ENCODE assay signal across 14 cellular contexts in genomic region chr5:157215143-157215825, GRCh38. TPM values are rescaled to one million over a fixed set of nuclear protein-coding genes. Genes with fewer than 3 reads are reported as not detected.
DNase-seq lines count a peak whose midpoint lies in the region; ATAC-seq and TF ChIP-seq lines count a peak whose summit lies in the region.
"Had no signal": no experiment of that assay in that cellular context is flagged by ENCODE, and none has a peak within 500 bp of the region (broad histone marks: within the 10 kb centered on the region; RNA-seq: fewer than 3 reads in every experiment).

No MANE protein-coding gene starts in this region.

- intact Hi-C loops in CD8-positive, alpha-beta T cell (cut with DNase I, micrococcal nuclease) = loop anchor here (1.0 to 5.0 kb wide), 4 partner anchors 11 to 37 kb away; partner anchors contain the start of gene ITK (in 1 of the 2)

- no peaks in the 10 kb centered on the region for H3K27me3 ChIP-seq in CD8-positive, alpha-beta T cell (ENCODE audit: insufficient read depth, low read length)
- H3K27me3 ChIP-seq: gastrocnemius medialis, testis had no signal

- H3K9me3 ChIP-seq in CD8-positive, alpha-beta T cell (ENCODE audit: low read length) = no peaks in the 10 kb centered on the region
- H3K9me3 ChIP-seq: gastrocnemius medialis, testis had no signal

- H3K4me3 Mint-ChIP-seq in CD8-positive, alpha-beta T cell = peak overlapping the region; percentile 74
- H3K4me3 Mint-ChIP-seq in activated T-helper 17 cell treated with anti-CD3 and anti-CD28 coated beads, Interleukin-2, amount 50 U/mL, for 72 hours = peak overlapping the region; percentile 74

- H3K4me1 ChIP-seq in CD8-positive, alpha-beta T cell (ENCODE audit: insufficient read depth, low read length) = peaks cover 98% of the 10 kb centered on the region
- H3K4me1 ChIP-seq: gastrocnemius medialis, testis had no signal

- DNase-seq in CD8-positive, alpha-beta T cell = peak in 1 of 7 experiments; percentile 46
- DNase-seq in hepatic stellate cell (ENCODE audit: low spot score) (no peak), occipital lobe (lab: John Stamatoyannopoulos, UW) (no peak), iPS-NIHi11 (ENCODE audit: low spot score) (no peak)
- no peak for DNase-seq in stimulated activated CD8-positive, alpha-beta memory T cell treated with anti-CD3 and anti-CD28 coated beads, Interleukin-4, amount 100 ng/mL, for 48 hours
- DNase-seq: COR-L47, gastrocnemius medialis, NCI-H748 treated with DMSO at 0.1 percent for 48 hours, testis had no signal

- H3K27ac Mint-ChIP-seq in CD8-positive, alpha-beta T cell = peak overlapping the region; percentile 90
- H3K27ac Mint-ChIP-seq in activated T-helper 17 cell treated with anti-CD3 and anti-CD28 coated beads, Interleukin-2, amount 50 U/mL, for 72 hours = peak overlapping the region; percentile 94

- POLR2A ChIA-PET in CD8-positive, alpha-beta T cell (lab: Charles Lee) = interaction anchor here (0.6 to 6.8 kb wide), 11 partner anchors 11 to 72 kb away, joined by 3 to 87 read pairs (median 11); partner anchors contain the start of gene MED7

- peak; percentile 54 for ATAC-seq in CD8-positive, alpha-beta T cell
- ATAC-seq in GM19324 (IDR thresholded peaks at IDR 0.05; ENCODE audit: low FRiP score, unreplicated experiment) (peak; percentile 42), HG03064 (IDR thresholded peaks at IDR 0.05; ENCODE audit: low read depth, unreplicated experiment) (peak; percentile 63)
- peak; percentile 23 for ATAC-seq in activated T-helper 17 cell treated with anti-CD3 and anti-CD28 coated beads, Interleukin-2, amount 50 U/mL, for 72 hours (replicated peaks)
- ATAC-seq: gastrocnemius medialis had no signal

- peak overlapping the region; percentile 14 for H3K27ac ChIP-seq in CD8-positive, alpha-beta T cell (ENCODE audit: low read depth, low read length)
- H3K27ac ChIP-seq: gastrocnemius medialis, testis, VCaP had no signal

- H3K36me3 Mint-ChIP-seq in CD8-positive, alpha-beta T cell = peaks cover 97% of the 10 kb centered on the region
- H3K36me3 Mint-ChIP-seq in activated T-helper 17 cell treated with anti-CD3 and anti-CD28 coated beads, Interleukin-2, amount 50 U/mL, for 72 hours (ENCODE audit: low read depth) = peaks cover 100% of the 10 kb centered on the region

- no peak for TF ChIP-seq CTCF in CD8-positive, alpha-beta T cell (IDR thresholded peaks at IDR 0.05)

- H3K4me3 ChIP-seq in CD8-positive, alpha-beta T cell (ENCODE audit: low read depth, low read length) = peak overlapping the region; percentile 27
- H3K4me3 ChIP-seq: gastrocnemius medialis, testis had no signal

- H3K27me3 Mint-ChIP-seq in CD8-positive, alpha-beta T cell (ENCODE audit: low read depth) = no peaks in the 10 kb centered on the region
- H3K27me3 Mint-ChIP-seq in activated T-helper 17 cell treated with anti-CD3 and anti-CD28 coated beads, Interleukin-2, amount 50 U/mL, for 72 hours = no peaks in the 10 kb centered on the region

- H3K4me1 Mint-ChIP-seq in CD8-positive, alpha-beta T cell (ENCODE audit: low read depth) = peaks cover 97% of the 10 kb centered on the region
- peaks cover 83% of the 10 kb centered on the region for H3K4me1 Mint-ChIP-seq in activated T-helper 17 cell treated with anti-CD3 and anti-CD28 coated beads, Interleukin-2, amount 50 U/mL, for 72 hours

- CTCF ChIA-PET in CD8-positive, alpha-beta T cell (lab: Charles Lee) = interaction anchor here (1.4 kb wide), 2 partner anchors 66 to 88 kb away, joined by 4 to 6 read pairs; no protein-coding TSS in a partner anchor

- peaks cover 82% of the 10 kb centered on the region for H3K36me3 ChIP-seq in CD8-positive, alpha-beta T cell (ENCODE audit: insufficient read depth, low read length)
- H3K36me3 ChIP-seq: gastrocnemius medialis had no signal

- no peaks in the 10 kb centered on the region for H3K9me3 Mint-ChIP-seq in CD8-positive, alpha-beta T cell
- no peaks in the 10 kb centered on the region for H3K9me3 Mint-ChIP-seq in activated T-helper 17 cell treated with anti-CD3 and anti-CD28 coated beads, Interleukin-2, amount 50 U/mL, for 72 hours

RNA-seq across cellular contexts. Expression of gene ITK, which starts 34.6 kb away (rescaled TPM):
- total RNA-seq in CD8-positive, alpha-beta T cell = 100 to 1,000 TPM; 222 to 231 TPM
- 100 to 1,000 TPM; 144 to 277 TPM for total RNA-seq in activated T-helper 17 cell treated with anti-CD3 and anti-CD28 coated beads, Interleukin-2, amount 50 U/mL, for 72 hours
- total RNA-seq in occipital lobe = 0.16 TPM

RNA-seq across cellular contexts. Expression of gene GARIN3, which starts 49.2 kb away (rescaled TPM):
- not detected for total RNA-seq in CD8-positive, alpha-beta T cell
- total RNA-seq in activated T-helper 17 cell treated with anti-CD3 and anti-CD28 coated beads, Interleukin-2, amount 50 U/mL, for 72 hours = under 1 TPM; 0.09 to 0.85 TPM
- not detected for total RNA-seq in occipital lobe
- total RNA-seq: gastrocnemius medialis, mucosa of gallbladder had no signal

RNA-seq across cellular contexts. Expression of gene CYFIP2, which starts 50.6 kb away (rescaled TPM):
- total RNA-seq in CD8-positive, alpha-beta T cell = 100 to 1,000 TPM; 270 to 304 TPM
- total RNA-seq in activated T-helper 17 cell treated with anti-CD3 and anti-CD28 coated beads, Interleukin-2, amount 50 U/mL, for 72 hours = 100 to 1,000 TPM; 269 to 291 TPM
- 84.7 TPM for total RNA-seq in occipital lobe

Comparison
In these comparisons a context has a peak if more than half of its experiments do, and no peak if none do; other contexts are left out.
1. RNA of gene ITK, which starts 34.6 kb away (total RNA-seq): 144 to 277 TPM in activated T-helper 17 cell treated with anti-CD3 and anti-CD28 coated beads, Interleukin-2, amount 50 U/mL, for 72 hours and 222 to 231 TPM in CD8-positive, alpha-beta T cell; 0.16 TPM in occipital lobe (single experiment); every median in the first group is over 100 times any median in the second.
2. Peak in every context shown above with its lines, with median percentiles within 50 percentile points of each other: ATAC-seq.